ENCODE assay signal across 21 cellular contexts in the genomic region with DNA sequence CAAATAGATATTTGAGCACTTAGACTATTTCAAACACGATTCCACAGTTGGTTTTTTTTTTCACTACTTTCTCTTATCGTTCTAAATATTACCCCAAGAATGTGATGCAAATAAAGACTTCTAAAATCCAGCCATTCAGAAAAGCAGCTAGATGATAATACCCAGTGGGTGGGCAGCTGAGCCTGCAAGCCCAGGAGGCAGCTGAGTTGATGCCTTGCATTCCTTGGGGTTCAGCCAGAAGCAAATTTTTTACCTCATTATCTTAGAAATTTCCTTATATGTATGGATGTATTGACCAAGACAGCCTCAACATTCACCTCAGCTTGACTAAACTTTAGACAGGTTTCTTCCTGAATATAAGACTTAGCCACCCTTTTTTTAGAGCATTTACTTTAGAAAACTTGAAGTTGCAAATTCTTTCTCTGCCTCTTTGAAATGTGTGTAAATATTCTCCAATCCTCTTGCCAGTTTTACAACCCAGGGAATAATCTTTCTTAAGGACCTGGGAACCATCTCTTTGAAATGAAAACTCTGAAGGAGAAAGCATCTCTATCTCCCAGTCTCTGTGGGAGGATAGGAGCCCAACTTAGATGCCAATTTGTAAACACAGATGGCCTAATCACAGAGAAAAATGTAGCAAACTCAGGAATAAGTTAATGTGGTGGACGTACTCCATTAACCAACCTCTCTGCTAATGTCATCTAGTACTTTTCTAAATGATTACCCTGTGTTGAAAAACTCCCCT. TPM values are rescaled to one million over a fixed set of nuclear protein-coding genes. Genes with fewer than 3 reads are reported as not detected.
DNase-seq lines count a peak whose midpoint lies in the region; TF ChIP-seq lines count a peak whose summit lies in the region.
"Had no signal": no experiment of that assay in that cellular context is flagged by ENCODE, and none has a peak within 500 bp of the region (broad histone marks: within the 10 kb centered on the region; RNA-seq: fewer than 3 reads in every experiment).

No MANE protein-coding gene starts in this region.

- CTCF ChIA-PET in MCF 10A (lab: Yijun Ruan, JAX) = interaction anchor here (0.6 kb wide), 1 partner anchor 201 kb away, joined by 3 read pairs; no protein-coding TSS in a partner anchor

- peak overlapping the region; percentile 7 for H3K27ac Mint-ChIP-seq in mesothelial cell of epicardium
- H3K27ac Mint-ChIP-seq in MCF 10A (ENCODE audit: low read depth, unreplicated experiment) = no peak overlapping the region
- H3K27ac Mint-ChIP-seq: B cell, IgD-negative memory B cell had no signal

- H3K4me3 Mint-ChIP-seq in mesothelial cell of epicardium = no peak overlapping the region
- no peak overlapping the region for H3K4me3 Mint-ChIP-seq in MCF 10A (ENCODE audit: unreplicated experiment)
- H3K4me3 Mint-ChIP-seq: B cell, IgD-negative memory B cell had no signal

- POLR2A ChIA-PET in MCF 10A (lab: Yijun Ruan, JAX) = interaction anchor here (0.7 kb wide), 2 partner anchors 18 to 154 kb away, joined by 3 to 4 read pairs; no protein-coding TSS in a partner anchor

- H3K9me3 Mint-ChIP-seq in mesothelial cell of epicardium (peaks cover 42% of the 10 kb centered on the region), MCF 10A (ENCODE audit: unreplicated experiment) (no peaks in the 10 kb centered on the region)

- no peak overlapping the region for H3K4me3 ChIP-seq in fibroblast of pulmonary artery (replicated peaks; ENCODE audit: low read depth, low read length)
- H3K4me3 ChIP-seq: MG63, Peyer's patch, SJSA1 had no signal

- intact Hi-C loops in MCF 10A (cut with micrococcal nuclease) = no loop called here

- BruUV-seq in MCF 10A (replicated peaks; lab: Mats Ljungman, UMichigan) = no TSS peak

- no peaks in the 10 kb centered on the region for H3K36me3 Mint-ChIP-seq in mesothelial cell of epicardium
- H3K36me3 Mint-ChIP-seq in MCF 10A (ENCODE audit: insufficient read depth, unreplicated experiment) = no peaks in the 10 kb centered on the region

- TF ChIP-seq CTCF in fibroblast of pulmonary artery (IDR thresholded peaks at IDR 0.05; ENCODE audit: low read length, missing control alignments) (no peak), mesothelial cell of epicardium (IDR thresholded peaks at IDR 0.05; ENCODE audit: unreplicated experiment) (no peak), MCF 10A (IDR thresholded peaks at IDR 0.05; ENCODE audit: unreplicated experiment) (no peak)

- DNase-seq in amniotic epithelial cell (ENCODE audit: low read depth) (peak; percentile 80), fibroblast of pulmonary artery (ENCODE audit: low read depth) (peak; percentile 38), mesothelial cell of epicardium (ENCODE audit: low spot score in 2 of 2, unreplicated experiment in 2 of 2) (no peak), NAMALWA (ENCODE audit: low spot score) (no peak), GM19240 (ENCODE audit: insufficient read length, low spot score) (no peak), MCF 10A (ENCODE audit: unreplicated experiment) (no peak)
- no peak for DNase-seq in effector CD4-positive, alpha-beta T cell
- DNase-seq: DMS79 treated with DMSO at 0.1 percent for 48 hours; HCEC 1CT; Karpas-422; MG63; NCI-H1105; NCI-H2081 treated with DMSO at 0.1 percent for 48 hours; NCI-H748 treated with DMSO at 0.1 percent for 48 hours; NK-92 treated with Interleukin-12 subunit alpha and Interleukin-12 subunit beta, amount 100 ng/mL, for 24 hours; Peyer's patch had no signal

- H3K27me3 Mint-ChIP-seq in mesothelial cell of epicardium (ENCODE audit: low read depth) = peaks cover under 1% of the 10 kb centered on the region
- peaks cover 97% of the 10 kb centered on the region for H3K27me3 Mint-ChIP-seq in MCF 10A (ENCODE audit: insufficient read depth, unreplicated experiment)

- peaks cover 14% of the 10 kb centered on the region for H3K4me1 Mint-ChIP-seq in mesothelial cell of epicardium
- no peaks in the 10 kb centered on the region for H3K4me1 Mint-ChIP-seq in MCF 10A (ENCODE audit: insufficient read depth, unreplicated experiment)
- H3K4me1 Mint-ChIP-seq: B cell, IgD-negative memory B cell had no signal

RNA-seq across cellular contexts. Expression of gene ANP32D, which starts 52.2 kb away (rescaled TPM):
- total RNA-seq in mesothelial cell of epicardium = 0.22 TPM in 1 of 3 replicates, not detected in the others
- total RNA-seq in MCF 10A (2022) = not detected in 2 replicates
- total RNA-seq: B cell, G401, NCI-H460, Peyer's patch, SJSA1 had no signal

Comparison
In these comparisons a context has a peak if more than half of its experiments do, and no peak if none do; other contexts are left out.
1. DNase-seq: peak in amniotic epithelial cell (single experiment) and fibroblast of pulmonary artery (single experiment); none in mesothelial cell of epicardium (0 of 2), effector CD4-positive, alpha-beta T cell (single experiment), NAMALWA (single experiment), GM19240 (single experiment) and MCF 10A (single experiment).